21 cellular contexts compared by ENCODE assay signal in genomic region chr3:149217347-149217746, GRCh38. TPM values are rescaled to one million over a fixed set of nuclear protein-coding genes. Genes with fewer than 3 reads are reported as not detected.
DNase-seq lines count a peak whose midpoint lies in the region; ATAC-seq, FAIRE-seq and TF ChIP-seq lines count a peak whose summit lies in the region.
"Had no signal": no experiment of that assay in that cellular context is flagged by ENCODE, and none has a peak within 500 bp of the region (broad histone marks: within the 10 kb centered on the region; RNA-seq: fewer than 3 reads in every experiment).

No MANE protein-coding gene starts in this region.

- in situ Hi-C loops in Panc1 (cut with HindIII; ENCODE audit: low pct_unique_long_range_greater_than_20kb, low sequenced_read_pairs): no loop called here

- intact Hi-C loops in Panc1 (cut with micrococcal nuclease; ENCODE audit: unreplicated experiment): no loop called here

- H3K27ac Mint-ChIP-seq in memory B cell: no peak overlapping the region
- H3K27ac Mint-ChIP-seq: CD4-positive, alpha-beta T cell; IgD-negative memory B cell had no signal

- H3K9me3 ChIP-seq in Panc1 (ENCODE audit: control insufficient read depth, insufficient read depth, low read depth, low read length): no peaks in the 10 kb centered on the region
- H3K9me3 ChIP-seq: BE2C, Caco-2, HAP-1 had no signal

- DNase-seq in GM19239 (ENCODE audit: insufficient read length, low spot score) (no peak), Panc1 (ENCODE audit: low read depth, low spot score) (no peak), left lobe of liver (ENCODE audit: low spot score) (no peak), memory B cell (ENCODE audit: low spot score in 2 of 2) (no peak), NCI-H1930 (lab: John Stamatoyannopoulos, UW) (no peak)
- DNase-seq in activated CD4-positive, alpha-beta T cell treated with anti-CD3 and anti-CD28 coated beads, Interleukin-2, amount 50 U/mL, for 48 hours: no peak
- DNase-seq: ACHN; BE2C; Caco-2; CD4-positive, alpha-beta T cell; GF-D8; GOT3; Karpas-422; KBM-7 had no signal

- H3K4me3 Mint-ChIP-seq in memory B cell: no peak overlapping the region
- H3K4me3 Mint-ChIP-seq: CD4-positive, alpha-beta T cell; IgD-negative memory B cell had no signal

- H3K9me3 Mint-ChIP-seq in memory B cell: no peaks in the 10 kb centered on the region
- H3K9me3 Mint-ChIP-seq: CD4-positive, alpha-beta T cell; IgD-negative memory B cell had no signal

- H3K4me3 ChIP-seq in Panc1 (ENCODE audit: low read depth in 2 of 2, low read length in 2 of 2): no peak overlapping the region
- H3K4me3 ChIP-seq: HAP-1 had no signal

- no peaks in the 10 kb centered on the region for H3K36me3 ChIP-seq in Panc1 (ENCODE audit: control insufficient read depth, insufficient read depth, low read length)
- H3K36me3 ChIP-seq: BE2C, HAP-1 had no signal

- CTCF ChIA-PET in Panc1 (lab: Charles Lee): no interaction called here

- H3K27ac ChIP-seq in Panc1 (ENCODE audit: low read length): peak overlapping the region; percentile 77
- H3K27ac ChIP-seq: C4-2B had no signal

- H3K27me3 Mint-ChIP-seq in memory B cell: no peaks in the 10 kb centered on the region
- H3K27me3 Mint-ChIP-seq: CD4-positive, alpha-beta T cell; IgD-negative memory B cell had no signal

- no peaks in the 10 kb centered on the region for H3K36me3 Mint-ChIP-seq in memory B cell

- BruUV-seq in Panc1 (replicated peaks; lab: Mats Ljungman, UMichigan): no TSS peak

- no peaks in the 10 kb centered on the region for H3K4me1 Mint-ChIP-seq in memory B cell
- H3K4me1 Mint-ChIP-seq: IgD-negative memory B cell had no signal

- TF ChIP-seq CTCF in Panc1 (IDR thresholded peaks at IDR 0.05): no peak

- H3K27me3 ChIP-seq in Panc1 (ENCODE audit: control insufficient read depth, insufficient read depth, low read length): no peaks in the 10 kb centered on the region
- H3K27me3 ChIP-seq: BE2C had no signal

- FAIRE-seq in GM19239 (lab: Jason Lieb, UNC): peak; percentile 21
- FAIRE-seq: D721Med, HTR-8/SVneo had no signal

- peaks cover 48% of the 10 kb centered on the region for H3K4me1 ChIP-seq in Panc1 (ENCODE audit: control insufficient read depth, insufficient read depth, low read length)

- POLR2A ChIA-PET in Panc1 (lab: Charles Lee): interaction anchor here (0.6 to 0.7 kb wide), 4 partner anchors 26 to 295 kb away, joined by 3 to 12 read pairs (median 3); no protein-coding TSS in a partner anchor

- ATAC-seq in Panc1: no peak
- ATAC-seq in left lobe of liver: peak; percentile 13
- peak; percentile 24 for ATAC-seq in memory B cell (ENCODE audit: low read depth)
- no peak for ATAC-seq in GM21723 (IDR thresholded peaks at IDR 0.05; ENCODE audit: unreplicated experiment)

RNA-seq across cellular contexts. Expression of gene CP, which starts 4.3 kb away (rescaled TPM):
- total RNA-seq in Panc1 (2021; ENCODE audit: unreplicated experiment) (5.8 TPM), left lobe of liver (1,073 TPM)
- 15.2 TPM for polyA plus RNA-seq in Panc1 (2012; ENCODE audit: insufficient read length)
- total RNA-seq: A172; CD4-positive, alpha-beta T cell had no signal

Comparison
In these comparisons a context has a peak if more than half of its experiments do, and no peak if none do; other contexts are left out.
1. ATAC-seq: peak in left lobe of liver (single experiment) and memory B cell (single experiment); none in Panc1 (single experiment) and GM21723 (single experiment).
2. RNA of gene CP, which starts 4.3 kb away (total RNA-seq): 1,073 TPM in left lobe of liver (single experiment); 5.8 TPM in Panc1 (single experiment); every median in the first group is over 100 times any median in the second.